8 cellular contexts compared by ENCODE assay signal in the genomic region with DNA sequence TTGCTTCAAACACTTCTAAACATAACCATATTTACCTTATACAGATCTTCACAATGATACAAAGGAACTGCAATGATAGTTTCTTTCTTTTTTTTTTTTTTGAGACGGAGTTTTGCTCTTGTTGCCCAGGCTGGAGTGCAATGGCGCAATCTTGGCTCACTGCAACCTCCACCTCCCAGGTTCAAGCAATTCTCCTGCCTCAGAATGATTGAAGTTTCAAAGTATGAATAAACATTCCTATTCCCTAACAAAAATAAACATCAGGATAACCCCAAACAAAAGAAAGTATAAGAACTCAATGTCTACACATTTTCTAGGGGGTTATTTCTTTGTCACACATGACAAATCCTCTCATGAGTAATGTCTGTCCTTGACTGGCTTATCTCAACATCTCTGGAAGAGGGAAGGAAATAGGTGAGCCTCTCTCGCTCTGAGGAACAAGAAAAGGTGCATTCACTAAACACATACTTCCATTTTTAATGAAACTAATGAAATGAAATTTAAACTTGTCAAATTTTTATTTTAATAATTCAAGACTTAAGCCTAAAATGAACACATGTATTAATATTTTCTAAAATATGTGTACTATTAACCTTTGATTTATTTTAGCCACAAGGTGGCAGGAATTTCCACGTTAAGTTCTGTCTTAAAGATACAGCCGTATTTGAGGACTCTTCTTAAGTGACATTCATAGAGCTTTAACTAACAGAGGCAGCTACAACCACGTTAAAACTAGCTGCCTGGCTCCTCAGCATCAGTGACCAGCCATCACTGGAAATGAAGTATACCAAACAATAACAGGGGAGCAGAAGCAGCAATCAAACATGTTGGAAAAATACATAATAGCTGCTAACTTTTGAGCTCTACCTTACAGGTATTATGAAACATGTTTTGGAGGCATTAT. TPM values are rescaled to one million over a fixed set of nuclear protein-coding genes. Genes with fewer than 3 reads are reported as not detected.
DNase-seq lines count a peak whose midpoint lies in the region; ATAC-seq and TF ChIP-seq lines count a peak whose summit lies in the region.

No MANE protein-coding gene starts in this region.

- H3K4me3 Mint-ChIP-seq in activated CD4-positive, alpha-beta T cell treated with anti-CD3 and anti-CD28 coated beads for 36 hours: no peak overlapping the region
- H3K4me3 Mint-ChIP-seq in activated CD4-positive, alpha-beta T cell treated with anti-CD3 and anti-CD28 coated beads, Interleukin-2, amount 10 ng/mL, durations not matched to agents 7 days and 5 days: no peak overlapping the region

- no peaks in the 10 kb centered on the region for H3K36me3 Mint-ChIP-seq in activated CD4-positive, alpha-beta T cell treated with anti-CD3 and anti-CD28 coated beads for 36 hours (ENCODE audit: low read depth)
- H3K36me3 Mint-ChIP-seq in activated CD4-positive, alpha-beta T cell treated with anti-CD3 and anti-CD28 coated beads, Interleukin-2, amount 10 ng/mL, durations not matched to agents 7 days and 5 days (ENCODE audit: low read depth): no peaks in the 10 kb centered on the region

- TF ChIP-seq POLR2A in gastrocnemius medialis (IDR thresholded peaks at IDR 0.05): no peak
- TF ChIP-seq POLR2A in heart left ventricle (IDR thresholded peaks at IDR 0.05): no peak

- H3K27ac ChIP-seq in RWPE1: no peak overlapping the region
- no peak overlapping the region for H3K27ac ChIP-seq in gastrocnemius medialis
- H3K27ac ChIP-seq in heart left ventricle: no peak overlapping the region

- no peak for DNase-seq in activated CD4-positive, alpha-beta T cell treated with anti-CD3 and anti-CD28 coated beads for 36 hours
- DNase-seq in activated CD4-positive, alpha-beta T cell treated with anti-CD3 and anti-CD28 coated beads, Interleukin-2, amount 10 ng/mL, durations not matched to agents 7 days and 5 days: no peak
- DNase-seq in RWPE1 (ENCODE audit: low spot score): peak; percentile 81
- DNase-seq in germinal center (ENCODE audit: low spot score): peak; percentile 40
- DNase-seq in gastrocnemius medialis: no peak
- no peak for DNase-seq in heart left ventricle

- H3K27ac Mint-ChIP-seq in activated CD4-positive, alpha-beta T cell treated with anti-CD3 and anti-CD28 coated beads for 36 hours: no peak overlapping the region
- H3K27ac Mint-ChIP-seq in activated CD4-positive, alpha-beta T cell treated with anti-CD3 and anti-CD28 coated beads, Interleukin-2, amount 10 ng/mL, durations not matched to agents 7 days and 5 days: no peak overlapping the region

- H3K27me3 ChIP-seq in gastrocnemius medialis (no peaks in the 10 kb centered on the region), heart left ventricle (peaks cover 0 to 9% (median 0%) of the 10 kb centered on the region in 9 donors)

- H3K4me1 ChIP-seq in gastrocnemius medialis: no peaks in the 10 kb centered on the region
- H3K4me1 ChIP-seq in heart left ventricle: no peaks in the 10 kb centered on the region

- H3K9me3 ChIP-seq in gastrocnemius medialis (no peaks in the 10 kb centered on the region), heart left ventricle (no peaks in the 10 kb centered on the region)

- CTCF ChIA-PET in activated CD4-positive, alpha-beta T cell treated with anti-CD3 and anti-CD28 coated beads for 36 hours (lab: Charles Lee): interaction anchor here (0.5 to 2.4 kb wide), 39 partner anchors 8 to 207 kb away, joined by 3 to 17 read pairs (median 4); no protein-coding TSS in a partner anchor
- CTCF ChIA-PET in activated CD4-positive, alpha-beta T cell treated with anti-CD3 and anti-CD28 coated beads, Interleukin-2, amount 10 ng/mL, durations not matched to agents 7 days and 5 days (lab: Charles Lee): interaction anchor here (0.6 to 1.3 kb wide), 3 partner anchors 10 to 28 kb away, joined by 4 read pairs; no protein-coding TSS in a partner anchor
- CTCF ChIA-PET in RWPE1 (lab: Yijun Ruan, JAX): interaction anchor here (0.6 to 2.2 kb wide), 9 partner anchors 11 to 190 kb away, joined by 3 to 7 read pairs (median 3); no protein-coding TSS in a partner anchor

- WGBS in heart left ventricle, 4 donors: 31 to 38% (median 35%) methylated on average over 6 of the region's 6 CpGs

- TF ChIP-seq CTCF in RWPE1 (conservative IDR thresholded peaks at IDR 0.05; ENCODE audit: low read depth): peak; percentile 64
- TF ChIP-seq CTCF in gastrocnemius medialis (IDR thresholded peaks at IDR 0.05 in 4 of 5, conservative IDR thresholded peaks at IDR 0.05 in 1 of 5): no peak
- peak in 5 of 12 donors; percentile 7 to 32 (median 17) for TF ChIP-seq CTCF in heart left ventricle (IDR thresholded peaks at IDR 0.05)

- H3K27me3 Mint-ChIP-seq in activated CD4-positive, alpha-beta T cell treated with anti-CD3 and anti-CD28 coated beads for 36 hours: peaks cover 7% of the 10 kb centered on the region
- H3K27me3 Mint-ChIP-seq in activated CD4-positive, alpha-beta T cell treated with anti-CD3 and anti-CD28 coated beads, Interleukin-2, amount 10 ng/mL, durations not matched to agents 7 days and 5 days: peaks cover 48% of the 10 kb centered on the region

- in situ Hi-C loops in gastrocnemius medialis (cut with MboI; ENCODE audit: low sequenced_read_pairs in 4 of 4): no loop called here

- POLR2A ChIA-PET in activated CD4-positive, alpha-beta T cell treated with anti-CD3 and anti-CD28 coated beads for 36 hours (lab: Charles Lee): interaction anchor here (0.6 to 1.0 kb wide), 2 partner anchors 126 to 167 kb away, joined by 3 read pairs; no protein-coding TSS in a partner anchor
- POLR2A ChIA-PET in activated CD4-positive, alpha-beta T cell treated with anti-CD3 and anti-CD28 coated beads, Interleukin-2, amount 10 ng/mL, durations not matched to agents 7 days and 5 days (lab: Charles Lee): no interaction called here
- POLR2A ChIA-PET in RWPE1 (lab: Yijun Ruan, JAX; ENCODE audit: low non-redundant PET): no interaction called here

- peak; percentile 42 for ATAC-seq in activated CD4-positive, alpha-beta T cell treated with anti-CD3 and anti-CD28 coated beads for 36 hours
- ATAC-seq in HG02798 (IDR thresholded peaks at IDR 0.05; ENCODE audit: poor library complexity, unreplicated experiment) (peak; percentile 65), gastrocnemius medialis (no peak), heart left ventricle (no peak), HG02678 (IDR thresholded peaks at IDR 0.05; ENCODE audit: unreplicated experiment) (no peak)

- no peaks in the 10 kb centered on the region for H3K9me3 Mint-ChIP-seq in activated CD4-positive, alpha-beta T cell treated with anti-CD3 and anti-CD28 coated beads for 36 hours (ENCODE audit: low read depth)
- no peaks in the 10 kb centered on the region for H3K9me3 Mint-ChIP-seq in activated CD4-positive, alpha-beta T cell treated with anti-CD3 and anti-CD28 coated beads, Interleukin-2, amount 10 ng/mL, durations not matched to agents 7 days and 5 days

- H3K4me3 ChIP-seq in gastrocnemius medialis: no peak overlapping the region
- no peak overlapping the region for H3K4me3 ChIP-seq in heart left ventricle

- intact Hi-C loops in activated CD4-positive, alpha-beta T cell treated with anti-CD3 and anti-CD28 coated beads for 36 hours (cut with DNase I, micrococcal nuclease): loop anchor here (1.0 to 5.0 kb wide), 17 partner anchors 16 to 240 kb away; a partner anchor contains a TSS
- intact Hi-C loops in gastrocnemius medialis (cut with DNase I; ENCODE audit: low total_unique reads): loop anchor here (5.0 kb wide), 1 partner anchor 105 kb away; no protein-coding TSS in a partner anchor
- intact Hi-C loops in heart left ventricle (cut with DNase I): no loop called here

- peaks cover 18% of the 10 kb centered on the region for H3K4me1 Mint-ChIP-seq in activated CD4-positive, alpha-beta T cell treated with anti-CD3 and anti-CD28 coated beads for 36 hours
- H3K4me1 Mint-ChIP-seq in activated CD4-positive, alpha-beta T cell treated with anti-CD3 and anti-CD28 coated beads, Interleukin-2, amount 10 ng/mL, durations not matched to agents 7 days and 5 days: peaks cover 19% of the 10 kb centered on the region

- H3K36me3 ChIP-seq in gastrocnemius medialis (no peaks in the 10 kb centered on the region), heart left ventricle (no peaks in the 10 kb centered on the region)

RNA-seq across cellular contexts. Expression of a gene that starts 58.3 kb away (rescaled TPM):
- 10 to 100 TPM; 97.7 to 98.4 TPM for total RNA-seq in activated CD4-positive, alpha-beta T cell treated with anti-CD3 and anti-CD28 coated beads for 36 hours
- total RNA-seq in activated CD4-positive, alpha-beta T cell treated with anti-CD3 and anti-CD28 coated beads, Interleukin-2, amount 10 ng/mL, durations not matched to agents 7 days and 5 days: 10 to 100 TPM; 41.1 to 47.3 TPM
- total RNA-seq in gastrocnemius medialis: 100 to 1,000 TPM in 3 of 4 donors, 10 to 100 TPM in 1; 83.8 to 112 (median 109) TPM
- 100 to 1,000 TPM in 7 of 9 donors, 10 to 100 TPM in 2; 73.1 to 128 (median 104) TPM for total RNA-seq in heart left ventricle
- 100 to 1,000 TPM in 1 of 2 donors, 10 to 100 TPM in 1; 40.3 to 118 TPM for polyA plus RNA-seq in heart left ventricle

Comparison
In these comparisons a context has a peak if more than half of its experiments do, and no peak if none do; other contexts are left out.
1. ATAC-seq: peak in activated CD4-positive, alpha-beta T cell treated with anti-CD3 and anti-CD28 coated beads for 36 hours (single experiment) and HG02798 (single experiment); none in gastrocnemius medialis (0 of 2), heart left ventricle (0 of 4) and HG02678 (single experiment).
2. DNase-seq: peak in RWPE1 (single experiment) and germinal center (single experiment); none in activated CD4-positive, alpha-beta T cell treated with anti-CD3 and anti-CD28 coated beads for 36 hours (single experiment), activated CD4-positive, alpha-beta T cell treated with anti-CD3 and anti-CD28 coated beads, Interleukin-2, amount 10 ng/mL, durations not matched to agents 7 days and 5 days (single experiment), gastrocnemius medialis (0 of 2) and heart left ventricle (0 of 5).
3. intact Hi-C loops: an anchor here in activated CD4-positive, alpha-beta T cell treated with anti-CD3 and anti-CD28 coated beads for 36 hours (1.0 to 5.0 kb wide) and gastrocnemius medialis (5.0 kb wide); none called in heart left ventricle.